Comparison of ENCODE assay signal across 13 cellular contexts in genomic region chr13:48431431-48431830, GRCh38. TPM values are rescaled to one million over a fixed set of nuclear protein-coding genes. Genes with fewer than 3 reads are reported as not detected.
A peak's percentile ranks its signal among the peaks of the same experiment; 100 is the strongest.
DNase-seq lines count a peak whose midpoint lies in the region; ATAC-seq and TF ChIP-seq lines count a peak whose summit lies in the region.
"Had no signal": no experiment of that assay in that cellular context is flagged by ENCODE, and none has a peak within 500 bp of the region (broad histone marks: within the 10 kb centered on the region; RNA-seq: fewer than 3 reads in every experiment).

No MANE protein-coding gene starts in this region.

- TF ChIP-seq EP300 in SK-N-SH (IDR thresholded peaks at IDR 0.05; ENCODE audit: borderline replicate concordance in 1 of 2, low read depth in 1 of 2, low read length in 1 of 2): no peak

- CTCF ChIA-PET in activated CD4-positive, alpha-beta T cell treated with anti-CD3 and anti-CD28 coated beads, Interleukin-2, amount 10 ng/mL, durations not matched to agents 7 days and 5 days (lab: Charles Lee): no interaction called here
- CTCF ChIA-PET in SK-N-SH (lab: Yijun Ruan, JAX): no interaction called here

- H3K27ac ChIP-seq in SK-N-SH (ENCODE audit: low read depth in 2 of 2, low read length in 1 of 2) (peak overlapping the region; percentile 32 to 85; a peak in 3 of 4 replicates), skin epidermis (peak overlapping the region in 17 of 21 experiments; percentile 1 to 75 (median 47)), substantia nigra (ENCODE audit: low read depth, low read length, poor library complexity, severe bottlenecking) (no peak overlapping the region)

- H3K4me1 ChIP-seq in SK-N-SH (ENCODE audit: control insufficient read depth in 1 of 2, insufficient read depth in 2 of 2, low read depth in 1 of 2, low read length in 1 of 2): peaks cover 0 to 12% of the 10 kb centered on the region in 2 experiments; a peak in 2 of 4 replicates

- no peak overlapping the region for H2AFZ ChIP-seq in SK-N-SH (ENCODE audit: low read depth)

- no peaks in the 10 kb centered on the region for H4K20me1 ChIP-seq in SK-N-SH (ENCODE audit: insufficient read depth)

- no peak overlapping the region for H3K9ac ChIP-seq in SK-N-SH

- WGBS in SK-N-SH (ENCODE audit: low lambda C conversion rate): 82% methylated on average over 5 of the region's 5 CpGs

- ATAC-seq in HG03196 (IDR thresholded peaks at IDR 0.05; ENCODE audit: unreplicated experiment): no peak
- no peak for ATAC-seq in GM21723 (IDR thresholded peaks at IDR 0.05; ENCODE audit: unreplicated experiment)
- ATAC-seq: PC-3 had no signal

- no peak overlapping the region for H3K4me3 Mint-ChIP-seq in activated CD4-positive, alpha-beta T cell treated with anti-CD3 and anti-CD28 coated beads, Interleukin-2, amount 10 ng/mL, durations not matched to agents 7 days and 5 days
- no peak overlapping the region for H3K4me3 Mint-ChIP-seq in endothelial cell (ENCODE audit: unreplicated experiment)

- peaks cover 0 to 4% of the 10 kb centered on the region in 2 experiments for H3K36me3 ChIP-seq in SK-N-SH (replicated peaks in 1 of 2; ENCODE audit: control insufficient read depth in 1 of 2, insufficient read depth in 2 of 2, low read length in 1 of 2)

- peaks cover 8% of the 10 kb centered on the region for H3K9me3 Mint-ChIP-seq in activated CD4-positive, alpha-beta T cell treated with anti-CD3 and anti-CD28 coated beads, Interleukin-2, amount 10 ng/mL, durations not matched to agents 7 days and 5 days
- H3K9me3 Mint-ChIP-seq in endothelial cell (ENCODE audit: unreplicated experiment): peaks cover 3% of the 10 kb centered on the region

- peak overlapping the region; percentile 5 for H3K27ac Mint-ChIP-seq in activated CD4-positive, alpha-beta T cell treated with anti-CD3 and anti-CD28 coated beads, Interleukin-2, amount 10 ng/mL, durations not matched to agents 7 days and 5 days
- peak overlapping the region; percentile 68 for H3K27ac Mint-ChIP-seq in endothelial cell (ENCODE audit: unreplicated experiment)

- no peak for DNase-seq in activated CD4-positive, alpha-beta T cell treated with anti-CD3 and anti-CD28 coated beads, Interleukin-2, amount 10 ng/mL, durations not matched to agents 7 days and 5 days
- no peak for DNase-seq in activated CD4-positive, alpha-beta T cell treated with anti-CD3 and anti-CD28 coated beads for 4 hours
- DNase-seq in SK-N-SH: no peak
- no peak for DNase-seq in endothelial cell (ENCODE audit: low spot score)
- DNase-seq in substantia nigra (lab: John Stamatoyannopoulos, UW): no peak
- DNase-seq: NCI-H2029 treated with DMSO at 0.1 percent for 48 hours; PC-3; stimulated activated CD4-positive, alpha-beta T cell treated with anti-CD3 and anti-CD28 coated beads, Interleukin-4, amount 100 ng/mL, for 4 hours had no signal

- H3K27me3 Mint-ChIP-seq in activated CD4-positive, alpha-beta T cell treated with anti-CD3 and anti-CD28 coated beads, Interleukin-2, amount 10 ng/mL, durations not matched to agents 7 days and 5 days: no peaks in the 10 kb centered on the region
- H3K27me3 Mint-ChIP-seq in endothelial cell (ENCODE audit: unreplicated experiment): no peaks in the 10 kb centered on the region

- H3K4me2 ChIP-seq in SK-N-SH: peak overlapping the region; percentile 4; the same call in 1 of the 2 replicates

- H3K27me3 ChIP-seq in SK-N-SH (ENCODE audit: insufficient read depth): no peaks in the 10 kb centered on the region

- H3K9me2 ChIP-seq in SK-N-SH: no peaks in the 10 kb centered on the region

- no peaks in the 10 kb centered on the region for H3K9me3 ChIP-seq in SK-N-SH

- TF ChIP-seq CTCF in SK-N-SH (IDR thresholded peaks at IDR 0.05) (no peak), endothelial cell (IDR thresholded peaks at IDR 0.05; ENCODE audit: unreplicated experiment) (no peak)

- peaks cover 41% of the 10 kb centered on the region for H3K36me3 Mint-ChIP-seq in activated CD4-positive, alpha-beta T cell treated with anti-CD3 and anti-CD28 coated beads, Interleukin-2, amount 10 ng/mL, durations not matched to agents 7 days and 5 days (ENCODE audit: low read depth)
- peaks cover 6% of the 10 kb centered on the region for H3K36me3 Mint-ChIP-seq in endothelial cell (ENCODE audit: low read depth, unreplicated experiment)

- peaks cover 8% of the 10 kb centered on the region; the same call in 1 of the 2 replicates for H3K79me2 ChIP-seq in SK-N-SH (ENCODE audit: insufficient read depth)

- H3K4me3 ChIP-seq in SK-N-SH (ENCODE audit: low read depth in 2 of 2, low read length in 1 of 2): no peak overlapping the region
- no peak overlapping the region for H3K4me3 ChIP-seq in skin epidermis

- POLR2A ChIA-PET in activated CD4-positive, alpha-beta T cell treated with anti-CD3 and anti-CD28 coated beads, Interleukin-2, amount 10 ng/mL, durations not matched to agents 7 days and 5 days (lab: Charles Lee): no interaction called here
- POLR2A ChIA-PET in SK-N-SH (lab: Yijun Ruan, JAX): no interaction called here

- H3K4me1 Mint-ChIP-seq in activated CD4-positive, alpha-beta T cell treated with anti-CD3 and anti-CD28 coated beads, Interleukin-2, amount 10 ng/mL, durations not matched to agents 7 days and 5 days: peaks cover 43% of the 10 kb centered on the region
- H3K4me1 Mint-ChIP-seq in endothelial cell (ENCODE audit: unreplicated experiment): peaks cover 19% of the 10 kb centered on the region

- TF ChIP-seq RAD21 in SK-N-SH (IDR thresholded peaks at IDR 0.05; ENCODE audit: low read length): no peak

- H3F3A ChIP-seq in SK-N-SH (replicated peaks; ENCODE audit: insufficient read depth): peaks cover 5% of the 10 kb centered on the region

TF ChIP-seq in SK-N-SH, 30 proteins besides CTCF, POLR2A, EP300 and RAD21:
- TF ChIP-seq USF1 (IDR thresholded peaks at IDR 0.05; ENCODE audit: borderline replicate concordance, low read depth) (no peak), FOSL2 (IDR thresholded peaks at IDR 0.05; ENCODE audit: borderline replicate concordance, low read depth) (no peak), TCF12 (IDR thresholded peaks at IDR 0.05) (no peak), ELF1 (IDR thresholded peaks at IDR 0.05) (no peak), RFX5 (IDR thresholded peaks at IDR 0.05; ENCODE audit: low read length) (no peak)

RNA-seq across cellular contexts. Expression of gene LPAR6, which starts 18.5 kb away (rescaled TPM):
- total RNA-seq in activated CD4-positive, alpha-beta T cell treated with anti-CD3 and anti-CD28 coated beads, Interleukin-2, amount 10 ng/mL, durations not matched to agents 7 days and 5 days: 10 to 100 TPM; 56.7 to 79.9 TPM
- 0.03 TPM in 1 of 2 replicates, not detected in the other for polyA plus RNA-seq in SK-N-SH (2012; rRNA removed)
- 0.03 and 0.08 TPM in 2 replicates for polyA plus RNA-seq in SK-N-SH (2012; cell fraction: cytosol; rRNA removed)
- not detected in 2 replicates for polyA plus RNA-seq in SK-N-SH (2012; cell fraction: nucleus; rRNA removed)
- total RNA-seq in endothelial cell (ENCODE audit: unreplicated experiment): 98.0 TPM
- total RNA-seq: HT1080 had no signal
- polyA plus RNA-seq: neural cell had no signal
